ENCODE assay signal across 18 cellular contexts in the genomic region with DNA sequence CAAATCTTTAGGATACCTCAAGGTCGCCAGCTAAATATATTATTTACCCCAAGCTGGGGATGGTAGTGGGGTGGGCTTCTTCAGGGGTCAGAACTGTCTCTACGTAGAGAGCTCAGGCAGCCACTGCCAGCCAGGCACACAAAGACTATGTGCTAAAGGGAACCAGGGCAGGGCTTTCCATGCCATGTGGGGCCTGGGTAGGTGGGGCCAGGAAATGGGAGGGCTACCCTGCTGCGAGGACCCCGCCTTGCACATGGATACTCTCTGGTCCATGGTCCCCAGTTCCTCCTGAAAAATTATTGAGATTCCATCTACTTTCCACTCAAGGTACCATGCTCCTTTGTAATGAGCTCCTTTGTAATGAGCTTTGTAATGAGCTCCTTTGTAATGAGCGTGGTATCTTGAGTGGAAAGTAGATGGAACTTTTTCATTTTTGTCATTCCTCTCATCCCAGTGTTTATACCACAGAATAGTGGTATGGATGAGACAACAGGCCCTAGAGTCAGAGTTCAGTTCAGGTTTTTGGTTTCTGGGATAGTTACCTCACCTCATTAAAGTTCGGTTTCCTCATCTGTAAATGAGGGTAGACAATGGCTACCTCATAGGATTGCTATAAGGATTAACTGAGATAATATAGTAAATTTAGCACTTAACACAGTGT. TPM values are rescaled to one million over a fixed set of nuclear protein-coding genes. Genes with fewer than 3 reads are reported as not detected.
DNase-seq lines count a peak whose midpoint lies in the region; ATAC-seq lines count a peak whose summit lies in the region.
"Had no signal": no experiment of that assay in that cellular context is flagged by ENCODE, and none has a peak within 500 bp of the region (broad histone marks: within the 10 kb centered on the region; RNA-seq: fewer than 3 reads in every experiment).

No MANE protein-coding gene starts in this region.

- H3K9me3 ChIP-seq in right cardiac atrium (ENCODE audit: control insufficient read depth, low read length): no peaks in the 10 kb centered on the region
- H3K9me3 ChIP-seq: A549, MG63 had no signal

- H2AFZ ChIP-seq in ACC112 (ENCODE audit: low read length, unreplicated experiment): no peak overlapping the region
- H2AFZ ChIP-seq: PC-9 had no signal

- H3K27me3 ChIP-seq in ACC112 (ENCODE audit: insufficient read depth, low read length) (no peaks in the 10 kb centered on the region), right cardiac atrium (ENCODE audit: control insufficient read depth, insufficient read depth) (no peaks in the 10 kb centered on the region)
- H3K27me3 ChIP-seq: MG63 had no signal

- no peaks in the 10 kb centered on the region for H3K27me3 Mint-ChIP-seq in activated CD4-positive, alpha-beta T cell treated with anti-CD3 and anti-CD28 coated beads for 36 hours
- H3K27me3 Mint-ChIP-seq: activated naive CD8-positive, alpha-beta T cell; central memory CD8-positive, alpha-beta T cell; type B pancreatic cell had no signal

- H3K36me3 Mint-ChIP-seq in activated CD4-positive, alpha-beta T cell treated with anti-CD3 and anti-CD28 coated beads for 36 hours (ENCODE audit: low read depth): no peaks in the 10 kb centered on the region
- H3K36me3 Mint-ChIP-seq: activated naive CD8-positive, alpha-beta T cell; type B pancreatic cell had no signal

- no peak overlapping the region for H3K27ac Mint-ChIP-seq in activated CD4-positive, alpha-beta T cell treated with anti-CD3 and anti-CD28 coated beads for 36 hours
- H3K27ac Mint-ChIP-seq: activated naive CD8-positive, alpha-beta T cell had no signal

- H3K4me3 Mint-ChIP-seq in activated CD4-positive, alpha-beta T cell treated with anti-CD3 and anti-CD28 coated beads for 36 hours: no peak overlapping the region
- H3K4me3 Mint-ChIP-seq: central memory CD8-positive, alpha-beta T cell had no signal

- no peaks in the 10 kb centered on the region for H3K79me2 ChIP-seq in ACC112 (ENCODE audit: control insufficient read depth, insufficient read depth, low read length, unreplicated experiment)

- ATAC-seq in right cardiac atrium: no peak
- no peak for ATAC-seq in activated CD4-positive, alpha-beta T cell treated with anti-CD3 and anti-CD28 coated beads for 36 hours
- ATAC-seq: A549 had no signal

- WGBS in right cardiac atrium: 69% methylated on average over 6 of the region's 6 CpGs

- H3K4me1 ChIP-seq in ACC112 (ENCODE audit: control insufficient read depth, insufficient read depth, low read length, unreplicated experiment): peaks cover 4% of the 10 kb centered on the region
- H3K4me1 ChIP-seq in right cardiac atrium (ENCODE audit: control insufficient read depth, insufficient read depth, low read length): peaks cover 5% of the 10 kb centered on the region
- H3K4me1 ChIP-seq: A549 had no signal

- POLR2A ChIA-PET in activated CD4-positive, alpha-beta T cell treated with anti-CD3 and anti-CD28 coated beads for 36 hours (lab: Charles Lee): no interaction called here

- no peaks in the 10 kb centered on the region for H3K9me3 Mint-ChIP-seq in activated CD4-positive, alpha-beta T cell treated with anti-CD3 and anti-CD28 coated beads for 36 hours (ENCODE audit: low read depth)
- H3K9me3 Mint-ChIP-seq: central memory CD8-positive, alpha-beta T cell; type B pancreatic cell had no signal

- no peak overlapping the region for H3K4me3 ChIP-seq in ACC112 (ENCODE audit: low read depth, low read length)
- peak overlapping the region; percentile 76 for H3K4me3 ChIP-seq in right cardiac atrium (ENCODE audit: low read length)
- H3K4me3 ChIP-seq: A549, lung, MG63, PC-9 had no signal

- CTCF ChIA-PET in activated CD4-positive, alpha-beta T cell treated with anti-CD3 and anti-CD28 coated beads for 36 hours (lab: Charles Lee): interaction anchor here (1.0 to 1.2 kb wide), 2 partner anchors 121 to 318 kb away, joined by 3 read pairs; no protein-coding TSS in a partner anchor

- H3K27ac ChIP-seq in ACC112 (ENCODE audit: low read depth, low read length): peak overlapping the region; percentile 30; the same call in 1 of the 2 replicates
- H3K27ac ChIP-seq in right cardiac atrium (ENCODE audit: low read length): peak overlapping the region; percentile 91
- H3K27ac ChIP-seq: A549, PC-9 had no signal

- peak; percentile 52 for DNase-seq in GM04503 (ENCODE audit: low read depth)
- DNase-seq in amniotic epithelial cell (ENCODE audit: low read depth): peak; percentile 81
- DNase-seq in right cardiac atrium: peak in 1 of 3 donors; percentile 60
- DNase-seq in cortex of kidney (lab: John Stamatoyannopoulos, UW): no peak
- DNase-seq in activated CD4-positive, alpha-beta T cell treated with anti-CD3 and anti-CD28 coated beads for 36 hours: no peak
- no peak for DNase-seq in NOMO-1 treated with dmso at 0.1 percent for 144 hours (lab: John Stamatoyannopoulos, UW; ENCODE audit: unreplicated experiment)
- no peak for DNase-seq in NK-92 treated with Interleukin-12 subunit alpha and Interleukin-12 subunit beta, amount 100 ng/mL, for 24 hours (lab: John Stamatoyannopoulos, UW)
- DNase-seq: activated T-cell treated with anti-CD3 and anti-CD28 coated beads, Interleukin-2, amount 50 U/mL, for 1 hour; MG63; NCI-H2029 treated with DMSO at 0.1 percent for 48 hours; NCI-H526 treated with DMSO at 0.1 percent for 48 hours; PC-9 had no signal

- no peaks in the 10 kb centered on the region for H3K36me3 ChIP-seq in ACC112 (ENCODE audit: insufficient read depth, low read length)
- H3K36me3 ChIP-seq: MG63 had no signal

- intact Hi-C loops in right cardiac atrium (cut with DNase I): loop anchor here in 1 of 4 donors (5.0 kb wide), 1 partner anchor 92 kb away; a partner anchor contains a TSS
- intact Hi-C loops in activated CD4-positive, alpha-beta T cell treated with anti-CD3 and anti-CD28 coated beads for 36 hours (cut with DNase I, micrococcal nuclease): no loop called here

- peaks cover 7% of the 10 kb centered on the region for H3K4me1 Mint-ChIP-seq in activated CD4-positive, alpha-beta T cell treated with anti-CD3 and anti-CD28 coated beads for 36 hours
- H3K4me1 Mint-ChIP-seq: central memory CD8-positive, alpha-beta T cell had no signal

RNA-seq across cellular contexts. Expression of a gene that starts 5.8 kb away (rescaled TPM):
- total RNA-seq in right cardiac atrium: 100 to 1,000 TPM; 140 to 313 (median 206) TPM
- polyA plus RNA-seq in right cardiac atrium: 191 TPM
- not detected for total RNA-seq in activated CD4-positive, alpha-beta T cell treated with anti-CD3 and anti-CD28 coated beads for 36 hours
- polyA plus RNA-seq: A549 had no signal

RNA-seq across cellular contexts. Expression of a gene that starts 8.7 kb away (rescaled TPM):
- total RNA-seq in right cardiac atrium: 100 to 1,000 TPM in 1 of 4 donors, 10 to 100 TPM in 3; 19.5 to 101 (median 52.3) TPM
- 72.6 TPM for polyA plus RNA-seq in right cardiac atrium
- not detected for total RNA-seq in activated CD4-positive, alpha-beta T cell treated with anti-CD3 and anti-CD28 coated beads for 36 hours

RNA-seq across cellular contexts. Expression of a gene that starts 47.9 kb away (rescaled TPM):
- 1 to 10 TPM; 3.1 to 4.6 (median 3.7) TPM for total RNA-seq in right cardiac atrium
- polyA plus RNA-seq in right cardiac atrium: 2.8 TPM
- total RNA-seq in activated CD4-positive, alpha-beta T cell treated with anti-CD3 and anti-CD28 coated beads for 36 hours: 10 to 100 TPM in 1 of 2 experiments, 1 to 10 TPM in 1; 7.1 to 10.3 TPM

RNA-seq across cellular contexts. Expression of a gene that starts 58.9 kb away (rescaled TPM):
- 10 to 100 TPM; 23.5 to 65.6 (median 24.0) TPM for total RNA-seq in right cardiac atrium
- 7.5 TPM for polyA plus RNA-seq in right cardiac atrium
- total RNA-seq in activated CD4-positive, alpha-beta T cell treated with anti-CD3 and anti-CD28 coated beads for 36 hours: 1 to 10 TPM; 4.3 to 4.5 TPM

Comparison
In these comparisons a context has a peak if more than half of its experiments do, and no peak if none do; other contexts are left out.
1. DNase-seq: peak in GM04503 (single experiment) and amniotic epithelial cell (single experiment); none in cortex of kidney (single experiment), activated CD4-positive, alpha-beta T cell treated with anti-CD3 and anti-CD28 coated beads for 36 hours (single experiment), NOMO-1 treated with dmso at 0.1 percent for 144 hours (single experiment) and NK-92 treated with Interleukin-12 subunit alpha and Interleukin-12 subunit beta, amount 100 ng/mL, for 24 hours (single experiment).
2. RNA of a gene that starts 5.8 kb away (total RNA-seq): 140 to 313 TPM in right cardiac atrium; not detected in activated CD4-positive, alpha-beta T cell treated with anti-CD3 and anti-CD28 coated beads for 36 hours; every median in the first group is over 100 times any median in the second.
3. RNA of a gene that starts 8.7 kb away (total RNA-seq): 19.5 to 101 TPM in right cardiac atrium; not detected in activated CD4-positive, alpha-beta T cell treated with anti-CD3 and anti-CD28 coated beads for 36 hours; every median in the first group is over 10 times any median in the second.